In the genomic region with DNA sequence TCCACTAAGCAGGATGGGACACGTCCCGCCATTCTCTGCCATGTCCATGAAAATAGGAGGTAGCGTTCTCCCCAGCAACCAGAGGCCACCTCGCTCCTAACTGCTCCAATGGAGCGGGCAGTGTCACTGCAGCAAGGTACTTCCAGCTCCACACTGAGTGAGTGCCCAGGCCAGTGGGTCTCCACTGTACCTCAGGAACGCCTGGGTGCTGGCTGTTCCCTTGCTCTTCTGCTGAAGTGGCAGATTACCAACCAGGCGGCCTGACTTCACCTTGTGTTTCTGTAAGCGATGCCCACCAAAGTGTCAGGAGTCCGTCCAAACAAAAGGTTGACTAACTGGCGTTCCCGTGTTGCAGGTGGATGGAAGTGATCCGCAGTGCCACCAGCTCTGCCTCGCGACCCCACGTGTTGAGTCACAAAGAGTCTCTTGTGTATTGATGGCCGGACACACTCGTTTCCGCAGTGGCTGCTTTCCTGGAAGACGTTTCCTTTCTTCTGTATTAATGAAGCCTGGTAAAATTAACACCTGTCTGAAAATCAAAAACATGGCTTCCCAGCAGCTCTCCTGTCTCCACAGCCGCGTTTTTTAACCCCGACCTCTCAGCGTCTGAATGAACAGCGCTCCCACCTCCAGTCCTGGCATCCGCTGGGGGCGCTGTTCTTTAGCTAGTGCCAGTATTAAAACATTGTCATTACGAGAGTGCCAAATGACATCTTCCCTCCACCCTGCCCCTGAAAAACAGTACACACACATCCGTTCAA, we compare ENCODE assay signal across 10 cellular contexts.
DNase-seq lines count a peak whose midpoint lies in the region; ATAC-seq, FAIRE-seq and TF ChIP-seq lines count a peak whose summit lies in the region.
"Had no signal": no experiment of that assay in that cellular context is flagged by ENCODE, and none has a peak within 500 bp of the region (broad histone marks: within the 10 kb centered on the region; RNA-seq: fewer than 3 reads in every experiment).

No MANE protein-coding gene starts in this region.

- DNase-seq in D721Med (ENCODE audit: insufficient read length, low spot score) (no peak), amniotic epithelial cell (ENCODE audit: low read depth) (peak; percentile 36), iPS-NIHi7 (ENCODE audit: extremely low spot score) (peak; percentile 69)
- DNase-seq in Jurkat, Clone E6-1 (ENCODE audit: low read depth, low spot score): peak; percentile 74
- DNase-seq in NK-92 treated with Interleukin-12 subunit alpha and Interleukin-12 subunit beta, amount 100 ng/mL, for 24 hours (lab: John Stamatoyannopoulos, UW): no peak

- peak; percentile 64 for TF ChIP-seq CTCF in D721Med (IDR thresholded peaks at IDR 0.05; ENCODE audit: insufficient read depth, missing control alignments)

- FAIRE-seq in D721Med (lab: Jason Lieb, UNC): no peak

- no peak for ATAC-seq in HG03460 (IDR thresholded peaks at IDR 0.05; ENCODE audit: unreplicated experiment)
- ATAC-seq in HG03135 (IDR thresholded peaks at IDR 0.05; ENCODE audit: unreplicated experiment): no peak
- no peak for ATAC-seq in HG02973 (IDR thresholded peaks at IDR 0.05; ENCODE audit: unreplicated experiment)
- ATAC-seq: left colon had no signal

- H3K4me3 ChIP-seq in Jurkat, Clone E6-1 (ENCODE audit: low read length): no peak overlapping the region
- H3K4me3 ChIP-seq: Peyer's patch had no signal

Comparison
In these comparisons a context has a peak if more than half of its experiments do, and no peak if none do; other contexts are left out.
1. DNase-seq: peak in Jurkat, Clone E6-1 (single experiment), amniotic epithelial cell (single experiment) and iPS-NIHi7 (single experiment); none in D721Med (single experiment) and NK-92 treated with Interleukin-12 subunit alpha and Interleukin-12 subunit beta, amount 100 ng/mL, for 24 hours (single experiment).